In the genomic region with DNA sequence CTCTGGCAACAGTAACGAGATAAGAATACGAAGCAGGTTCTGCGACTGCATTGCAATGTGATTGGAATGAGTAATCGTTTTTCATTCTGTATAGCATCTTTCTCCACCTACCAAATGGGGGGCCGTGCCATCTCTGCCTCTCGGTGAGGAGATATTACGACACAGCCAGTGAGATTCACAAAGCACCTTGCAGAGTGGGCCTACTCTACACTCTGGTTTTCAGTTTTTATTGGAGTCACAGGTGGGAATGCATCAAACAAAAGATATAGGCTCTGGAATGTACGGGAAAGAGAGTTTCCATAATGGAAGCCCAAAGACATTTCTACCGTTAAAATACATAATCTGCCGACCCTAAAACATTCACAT, we compare ENCODE assay signal across 8 cellular contexts. TPM values are rescaled to one million over a fixed set of nuclear protein-coding genes. Genes with fewer than 3 reads are reported as not detected.
DNase-seq lines count a peak whose midpoint lies in the region; ATAC-seq and TF ChIP-seq lines count a peak whose summit lies in the region.

No MANE protein-coding gene starts in this region.

- H3K9me3 ChIP-seq in Peyer's patch (no peaks in the 10 kb centered on the region), mucosa of rectum (ENCODE audit: control insufficient read depth in 2 of 2, low read length in 2 of 2) (no peaks in the 10 kb centered on the region)

- H3K27ac ChIP-seq in Peyer's patch (peak overlapping the region; percentile 23 to 96 (median 93)), mucosa of rectum (ENCODE audit: low read depth in 2 of 2, low read length in 2 of 2) (peak overlapping the region in 1 of 2 donors; percentile 97)

- H3K27me3 ChIP-seq in Peyer's patch, result no peaks in the 10 kb centered on the region
- H3K27me3 ChIP-seq in mucosa of rectum (ENCODE audit: control insufficient read depth in 2 of 2, insufficient read depth in 2 of 2, low read length in 2 of 2), result no peaks in the 10 kb centered on the region

- H3K4me1 Mint-ChIP-seq in type B pancreatic cell (ENCODE audit: unreplicated experiment), result peaks cover 19% of the 10 kb centered on the region

- TF ChIP-seq CTCF in Peyer's patch (IDR thresholded peaks at IDR 0.05) (no peak), type B pancreatic cell (conservative IDR thresholded peaks at IDR 0.05) (no peak)

- H3K36me3 Mint-ChIP-seq in type B pancreatic cell, result no peaks in the 10 kb centered on the region

- peak overlapping the region; percentile 90 for H3K27ac Mint-ChIP-seq in type B pancreatic cell

- no peaks in the 10 kb centered on the region for H3K27me3 Mint-ChIP-seq in type B pancreatic cell

- no peak for TF ChIP-seq POLR2A in Peyer's patch (IDR thresholded peaks at IDR 0.05)

- peak overlapping the region; percentile 2 to 87 for H3K9ac ChIP-seq in mucosa of rectum (ENCODE audit: low read depth in 1 of 2, low read length in 2 of 2)

- ATAC-seq in HG03432 (IDR thresholded peaks at IDR 0.05; ENCODE audit: unreplicated experiment), result no peak

- H3K4me1 ChIP-seq in Peyer's patch, result peaks cover 0 to 25% (median 2%) of the 10 kb centered on the region in 4 donors
- H3K4me1 ChIP-seq in mucosa of rectum (ENCODE audit: control insufficient read depth in 2 of 2, insufficient read depth in 2 of 2, low read length in 2 of 2), result peaks cover 18 to 19% of the 10 kb centered on the region in 2 donors

- H3K36me3 ChIP-seq in Peyer's patch, result no peaks in the 10 kb centered on the region
- H3K36me3 ChIP-seq in mucosa of rectum (ENCODE audit: control insufficient read depth in 2 of 2, insufficient read depth in 2 of 2, low read length in 2 of 2), result no peaks in the 10 kb centered on the region

- H3K9me3 Mint-ChIP-seq in type B pancreatic cell, result no peaks in the 10 kb centered on the region

- H3K4me3 ChIP-seq in Peyer's patch (peak overlapping the region; percentile 58 to 92 (median 82)), mucosa of rectum (ENCODE audit: low read length in 2 of 2) (peak overlapping the region; percentile 81 to 94)

- peak overlapping the region; percentile 96 for H3K4me3 Mint-ChIP-seq in type B pancreatic cell

- DNase-seq in stimulated activated naive CD4-positive, alpha-beta T cell treated with Interleukin-2 at 50 U/mL for 16 hours (lab: John Stamatoyannopoulos, UW), result peak; percentile 31
- DNase-seq in stimulated activated naive CD4-positive, alpha-beta T cell (lab: John Stamatoyannopoulos, UW), result no peak
- DNase-seq in Peyer's patch (no peak), cerebellum (ENCODE audit: low spot score) (peak; percentile 62), type B pancreatic cell (ENCODE audit: extremely low spot score, unreplicated experiment) (no peak), H4 (ENCODE audit: low spot score) (no peak)

RNA-seq across cellular contexts. Expression of a gene that starts 0.5 kb away (rescaled TPM):
- total RNA-seq in Peyer's patch (100 to 1,000 TPM in 3 of 4 donors, 10 to 100 TPM in 1; 47.9 to 132 (median 101) TPM), cerebellum (192 TPM), type B pancreatic cell (ENCODE audit: low replicate concordance) (95.0 and 95.9 TPM in 2 replicates)
- 50.9 and 78.6 TPM in 2 replicates for total RNA-seq in H4 (2014; rRNA removed; shearing (Covaris generic))

RNA-seq across cellular contexts. Expression of a gene that starts 9.6 kb away (rescaled TPM):
- total RNA-seq in Peyer's patch, result 10 to 100 TPM; 25.5 to 38.4 (median 31.3) TPM
- 23.0 TPM for total RNA-seq in cerebellum
- total RNA-seq in type B pancreatic cell (ENCODE audit: low replicate concordance), result 21.6 and 24.6 TPM in 2 replicates
- 48.5 and 58.5 TPM in 2 replicates for total RNA-seq in H4 (2014; rRNA removed; shearing (Covaris generic))

Comparison
In these comparisons a context has a peak if more than half of its experiments do, and no peak if none do; other contexts are left out.
1. DNase-seq: peak in stimulated activated naive CD4-positive, alpha-beta T cell treated with Interleukin-2 at 50 U/mL for 16 hours (single experiment) and cerebellum (single experiment); none in stimulated activated naive CD4-positive, alpha-beta T cell (0 of 6), Peyer's patch (0 of 3), type B pancreatic cell (single experiment) and H4 (single experiment).